In genomic region chr18:57533399-57533884, GRCh38 we compare ENCODE assay signal across 11 cellular contexts. TPM values are rescaled to one million over a fixed set of nuclear protein-coding genes. Genes with fewer than 3 reads are reported as not detected.
A peak's percentile ranks its signal among the peaks of the same experiment; 100 is the strongest.
DNase-seq lines count a peak whose midpoint lies in the region; FAIRE-seq and TF ChIP-seq lines count a peak whose summit lies in the region.
"Had no signal": no experiment of that assay in that cellular context is flagged by ENCODE, and none has a peak within 500 bp of the region (broad histone marks: within the 10 kb centered on the region; RNA-seq: fewer than 3 reads in every experiment).

No MANE protein-coding gene starts in this region.

- peak overlapping the region; percentile 80 for H3K27ac ChIP-seq in cardiac muscle cell
- peak overlapping the region; percentile 75 for H3K27ac ChIP-seq in parathyroid adenoma
- H3K27ac ChIP-seq in small intestine (ENCODE audit: low read depth in 1 of 2, low read length in 1 of 2) = no peak overlapping the region
- H3K27ac ChIP-seq in CD8-positive, alpha-beta memory T cell (ENCODE audit: low read depth, low read length) = no peak overlapping the region

- H3K27me3 ChIP-seq in cardiac muscle cell = no peaks in the 10 kb centered on the region
- H3K27me3 ChIP-seq in parathyroid adenoma (ENCODE audit: control insufficient read depth, insufficient read depth, low read length) = no peaks in the 10 kb centered on the region
- H3K27me3 ChIP-seq in small intestine (ENCODE audit: control insufficient read depth in 2 of 2, insufficient read depth in 2 of 2, low read length in 2 of 2) = no peaks in the 10 kb centered on the region
- H3K27me3 ChIP-seq in CD8-positive, alpha-beta memory T cell (ENCODE audit: insufficient read depth, low read length, poor library complexity, severe bottlenecking) = no peaks in the 10 kb centered on the region

- H3K4me3 ChIP-seq in cardiac muscle cell (no peak overlapping the region), parathyroid adenoma (ENCODE audit: low read depth, low read length) (no peak overlapping the region), small intestine (ENCODE audit: low read depth in 1 of 2, low read length in 2 of 2) (no peak overlapping the region)
- H3K4me3 ChIP-seq in CD8-positive, alpha-beta memory T cell (ENCODE audit: low read length) = no peak overlapping the region

- no peaks in the 10 kb centered on the region for H3K9me3 ChIP-seq in cardiac muscle cell (ENCODE audit: low read depth)
- H3K9me3 ChIP-seq in parathyroid adenoma (ENCODE audit: control insufficient read depth, low read length) = no peaks in the 10 kb centered on the region
- no peaks in the 10 kb centered on the region for H3K9me3 ChIP-seq in small intestine (ENCODE audit: control insufficient read depth, low read depth)
- no peaks in the 10 kb centered on the region for H3K9me3 ChIP-seq in CD8-positive, alpha-beta memory T cell (ENCODE audit: low read length)

- H3K4me2 ChIP-seq in parathyroid adenoma (ENCODE audit: low read length) = peak overlapping the region; percentile 27

- H3K79me2 ChIP-seq in parathyroid adenoma = no peaks in the 10 kb centered on the region

- H3K4me3 Mint-ChIP-seq in activated T-helper 1 cell treated with anti-CD3 and anti-CD28 coated beads, Interleukin-12 subunit alpha, Interleukin-12 subunit beta, Interleukin-2, Interleukin-4 antibody, amounts not matched to agents 30 ng/mL and 10 ng/mL and 1 ng/mL, durations not matched to agents 14 hours and 24 hours and 36 hours = no peak overlapping the region
- H3K4me3 Mint-ChIP-seq in CD8-positive, alpha-beta memory T cell = no peak overlapping the region
- H3K4me3 Mint-ChIP-seq: activated CD4-positive, alpha-beta T cell treated with anti-CD3 and anti-CD28 coated beads, Interleukin-2, amount 10 ng/mL, durations not matched to agents 24 days and 14 days; activated naive CD8-positive, alpha-beta T cell had no signal

- H3K4me1 Mint-ChIP-seq in activated T-helper 1 cell treated with anti-CD3 and anti-CD28 coated beads, Interleukin-12 subunit alpha, Interleukin-12 subunit beta, Interleukin-2, Interleukin-4 antibody, amounts not matched to agents 30 ng/mL and 10 ng/mL and 1 ng/mL, durations not matched to agents 14 hours and 24 hours and 36 hours (ENCODE audit: low read depth) = no peaks in the 10 kb centered on the region
- no peaks in the 10 kb centered on the region for H3K4me1 Mint-ChIP-seq in CD8-positive, alpha-beta memory T cell
- H3K4me1 Mint-ChIP-seq: activated CD4-positive, alpha-beta T cell treated with anti-CD3 and anti-CD28 coated beads, Interleukin-2, amount 10 ng/mL, durations not matched to agents 24 days and 14 days had no signal

- intact Hi-C loops in activated T-helper 1 cell treated with anti-CD3 and anti-CD28 coated beads, Interleukin-12 subunit alpha, Interleukin-12 subunit beta, Interleukin-2, Interleukin-4 antibody, amounts not matched to agents 30 ng/mL and 10 ng/mL and 1 ng/mL, durations not matched to agents 14 hours and 24 hours and 36 hours (cut with micrococcal nuclease) = no loop called here

- H2AFZ ChIP-seq in parathyroid adenoma = peak overlapping the region; percentile 79

- no peaks in the 10 kb centered on the region for H3K36me3 Mint-ChIP-seq in activated T-helper 1 cell treated with anti-CD3 and anti-CD28 coated beads, Interleukin-12 subunit alpha, Interleukin-12 subunit beta, Interleukin-2, Interleukin-4 antibody, amounts not matched to agents 30 ng/mL and 10 ng/mL and 1 ng/mL, durations not matched to agents 14 hours and 24 hours and 36 hours (ENCODE audit: low read depth)
- no peaks in the 10 kb centered on the region for H3K36me3 Mint-ChIP-seq in CD8-positive, alpha-beta memory T cell
- H3K36me3 Mint-ChIP-seq: activated naive CD8-positive, alpha-beta T cell had no signal

- H3K9ac ChIP-seq in parathyroid adenoma = no peak overlapping the region

- no peak for TF ChIP-seq CTCF in cardiac muscle cell (IDR thresholded peaks at IDR 0.05; ENCODE audit: low read depth, low read length)
- no peak for TF ChIP-seq CTCF in parathyroid adenoma (IDR thresholded peaks at IDR 0.05)

- no peak for FAIRE-seq in small intestine (lab: Jason Lieb, UNC)

- peaks cover 4% of the 10 kb centered on the region for H3K27me3 Mint-ChIP-seq in activated T-helper 1 cell treated with anti-CD3 and anti-CD28 coated beads, Interleukin-12 subunit alpha, Interleukin-12 subunit beta, Interleukin-2, Interleukin-4 antibody, amounts not matched to agents 30 ng/mL and 10 ng/mL and 1 ng/mL, durations not matched to agents 14 hours and 24 hours and 36 hours (ENCODE audit: insufficient read depth)
- H3K27me3 Mint-ChIP-seq in CD8-positive, alpha-beta memory T cell = peaks cover 0 to 6% of the 10 kb centered on the region in 2 donors
- H3K27me3 Mint-ChIP-seq: activated CD4-positive, alpha-beta T cell treated with anti-CD3 and anti-CD28 coated beads, Interleukin-2, amount 10 ng/mL, durations not matched to agents 24 days and 14 days; activated naive CD8-positive, alpha-beta T cell had no signal

- H3K36me3 ChIP-seq in cardiac muscle cell (no peaks in the 10 kb centered on the region), parathyroid adenoma (ENCODE audit: control insufficient read depth, insufficient read depth, low read length) (no peaks in the 10 kb centered on the region), small intestine (ENCODE audit: control insufficient read depth in 2 of 2, insufficient read depth in 2 of 2, low read length in 2 of 2) (no peaks in the 10 kb centered on the region)
- no peaks in the 10 kb centered on the region for H3K36me3 ChIP-seq in CD8-positive, alpha-beta memory T cell (ENCODE audit: insufficient read depth, low read length)

- DNase-seq in HuH-7 (ENCODE audit: low spot score) = peak; percentile 30
- DNase-seq in SKM-1 treated with dmso at 0.1 percent for 144 hours (lab: John Stamatoyannopoulos, UW; ENCODE audit: unreplicated experiment) = peak; percentile 72
- peak; percentile 16 to 46 for DNase-seq in cardiac muscle cell (ENCODE audit: low read depth in 1 of 2, low spot score in 1 of 2)
- DNase-seq in activated T-helper 1 cell treated with anti-CD3 and anti-CD28 coated beads, Interleukin-12 subunit alpha, Interleukin-12 subunit beta, Interleukin-2, Interleukin-4 antibody, amounts not matched to agents 30 ng/mL and 10 ng/mL and 1 ng/mL, durations not matched to agents 14 hours and 24 hours and 36 hours (ENCODE audit: low spot score) = no peak
- no peak for DNase-seq in small intestine
- no peak for DNase-seq in CD8-positive, alpha-beta memory T cell
- DNase-seq: activated CD4-positive, alpha-beta T cell treated with anti-CD3 and anti-CD28 coated beads, Interleukin-2, amount 10 ng/mL, durations not matched to agents 24 days and 14 days; effector memory CD4-positive, alpha-beta T cell; NCI-H1105 had no signal

- no peaks in the 10 kb centered on the region for H3K9me3 Mint-ChIP-seq in activated T-helper 1 cell treated with anti-CD3 and anti-CD28 coated beads, Interleukin-12 subunit alpha, Interleukin-12 subunit beta, Interleukin-2, Interleukin-4 antibody, amounts not matched to agents 30 ng/mL and 10 ng/mL and 1 ng/mL, durations not matched to agents 14 hours and 24 hours and 36 hours
- H3K9me3 Mint-ChIP-seq in CD8-positive, alpha-beta memory T cell = no peaks in the 10 kb centered on the region
- H3K9me3 Mint-ChIP-seq: activated CD4-positive, alpha-beta T cell treated with anti-CD3 and anti-CD28 coated beads, Interleukin-2, amount 10 ng/mL, durations not matched to agents 24 days and 14 days had no signal

- 46 to 65% (median 63%) methylated on average over 9 of the region's 9 CpGs for WGBS in small intestine, 3 donors

- H3K4me1 ChIP-seq in cardiac muscle cell (ENCODE audit: low read depth) (peaks cover 16% of the 10 kb centered on the region), parathyroid adenoma (peaks cover 19% of the 10 kb centered on the region), small intestine (ENCODE audit: control insufficient read depth in 2 of 2, insufficient read depth in 1 of 2, low read depth in 1 of 2, low read length in 1 of 2) (peaks cover 0 to 3% of the 10 kb centered on the region in 2 donors)
- no peaks in the 10 kb centered on the region for H3K4me1 ChIP-seq in CD8-positive, alpha-beta memory T cell (ENCODE audit: insufficient read depth, low read length)

- H3K27ac Mint-ChIP-seq in activated T-helper 1 cell treated with anti-CD3 and anti-CD28 coated beads, Interleukin-12 subunit alpha, Interleukin-12 subunit beta, Interleukin-2, Interleukin-4 antibody, amounts not matched to agents 30 ng/mL and 10 ng/mL and 1 ng/mL, durations not matched to agents 14 hours and 24 hours and 36 hours = no peak overlapping the region
- no peak overlapping the region for H3K27ac Mint-ChIP-seq in CD8-positive, alpha-beta memory T cell
- H3K27ac Mint-ChIP-seq: activated CD4-positive, alpha-beta T cell treated with anti-CD3 and anti-CD28 coated beads, Interleukin-2, amount 10 ng/mL, durations not matched to agents 24 days and 14 days; activated naive CD8-positive, alpha-beta T cell had no signal

- POLR2A ChIA-PET in CD8-positive, alpha-beta memory T cell (lab: Charles Lee) = no interaction called here

- CTCF ChIA-PET in CD8-positive, alpha-beta memory T cell (lab: Charles Lee) = no interaction called here

RNA-seq across cellular contexts. Expression of gene FECH, which starts 53.1 kb away (rescaled TPM):
- 91.2 and 94.5 TPM in 2 replicates for total RNA-seq in cardiac muscle cell
- polyA plus RNA-seq in cardiac muscle cell (35.5 and 47.4 TPM in 2 replicates), small intestine (1 to 10 TPM; 6.8 to 8.5 (median 7.8) TPM)
- total RNA-seq in activated T-helper 1 cell treated with anti-CD3 and anti-CD28 coated beads, Interleukin-12 subunit alpha, Interleukin-12 subunit beta, Interleukin-2, Interleukin-4 antibody, amounts not matched to agents 30 ng/mL and 10 ng/mL and 1 ng/mL, durations not matched to agents 14 hours and 24 hours and 36 hours = 21.7 and 23.5 TPM in 2 replicates
- total RNA-seq in CD8-positive, alpha-beta memory T cell = 10 to 100 TPM; 31.5 to 34.9 TPM
- 22.0 TPM for polyA plus RNA-seq in CD8-positive, alpha-beta memory T cell

Comparison
In these comparisons a context has a peak if more than half of its experiments do, and no peak if none do; other contexts are left out.
1. DNase-seq: peak in HuH-7 (single experiment), SKM-1 treated with dmso at 0.1 percent for 144 hours (single experiment) and cardiac muscle cell (2 of 2); none in activated T-helper 1 cell treated with anti-CD3 and anti-CD28 coated beads, Interleukin-12 subunit alpha, Interleukin-12 subunit beta, Interleukin-2, Interleukin-4 antibody, amounts not matched to agents 30 ng/mL and 10 ng/mL and 1 ng/mL, durations not matched to agents 14 hours and 24 hours and 36 hours (single experiment), small intestine (single experiment) and CD8-positive, alpha-beta memory T cell (0 of 5).
2. H3K27ac ChIP-seq: peak in cardiac muscle cell (single experiment) and parathyroid adenoma (single experiment); none in small intestine (0 of 2) and CD8-positive, alpha-beta memory T cell (single experiment).